In genomic region chr18:59072727-59073421, GRCh38 we compare ENCODE assay signal across 21 cellular contexts.
DNase-seq lines count a peak whose midpoint lies in the region; ATAC-seq, FAIRE-seq and TF ChIP-seq lines count a peak whose summit lies in the region.
"Had no signal": no experiment of that assay in that cellular context is flagged by ENCODE, and none has a peak within 500 bp of the region (broad histone marks: within the 10 kb centered on the region; RNA-seq: fewer than 3 reads in every experiment).

No MANE protein-coding gene starts in this region.

- no peak for DNase-seq in D721Med (ENCODE audit: insufficient read length, low spot score)
- DNase-seq in Karpas-422 = peak; percentile 85
- no peak for DNase-seq in coronary artery (ENCODE audit: low spot score)
- no peak for DNase-seq in HTR-8/SVneo (ENCODE audit: insufficient read length, low spot score)
- no peak for DNase-seq in left cardiac atrium
- DNase-seq in SW480 (ENCODE audit: low spot score) = no peak
- DNase-seq: DMS 273 treated with DMSO at 0.1 percent for 48 hours; H7; mucosa of descending colon; NCI-H1048; NCI-H2171; NK-92 treated with Interleukin-12 subunit alpha and Interleukin-12 subunit beta, amount 100 ng/mL, for 24 hours; pancreas; Right ventricle myocardium superior; substantia nigra had no signal

- no peaks in the 10 kb centered on the region for H3K9me2 ChIP-seq in Karpas-422 (replicated peaks; ENCODE audit: insufficient read depth, low read length)

- no peaks in the 10 kb centered on the region for H3K27me3 ChIP-seq in Karpas-422 (ENCODE audit: low read length)
- H3K27me3 ChIP-seq: ascending aorta, pancreas had no signal

- peak overlapping the region; percentile 56 for H3K4me3 ChIP-seq in Karpas-422 (ENCODE audit: low read length)
- no peak overlapping the region for H3K4me3 ChIP-seq in coronary artery
- H3K4me3 ChIP-seq: ascending aorta, mucosa of descending colon, pancreas, skin epidermis had no signal

- H4K20me1 ChIP-seq in Karpas-422 (ENCODE audit: insufficient read depth, low read depth, low read length) = no peaks in the 10 kb centered on the region

- H3K79me2 ChIP-seq in Karpas-422 (ENCODE audit: low read length) = no peaks in the 10 kb centered on the region

- peak overlapping the region; percentile 84 for H2AFZ ChIP-seq in Karpas-422 (ENCODE audit: low read length)

- ATAC-seq in GM18858 (IDR thresholded peaks at IDR 0.05; ENCODE audit: unreplicated experiment) (peak; percentile 60), HG02610 (IDR thresholded peaks at IDR 0.05; ENCODE audit: unreplicated experiment) (peak; percentile 65), left cardiac atrium (no peak)
- ATAC-seq: mucosa of descending colon, pancreas had no signal

- no peaks in the 10 kb centered on the region for H3K36me3 ChIP-seq in Karpas-422 (ENCODE audit: insufficient read depth, low read length)
- H3K36me3 ChIP-seq: ascending aorta, pancreas had no signal

- peak overlapping the region; percentile 68 for H3K9ac ChIP-seq in Karpas-422 (ENCODE audit: low read length)

- FAIRE-seq in D721Med (lab: Jason Lieb, UNC) = peak; percentile 84
- no peak for FAIRE-seq in HTR-8/SVneo (lab: Jason Lieb, UNC)
- FAIRE-seq: colon, keratinocyte, pancreas had no signal

- TF ChIP-seq CTCF in D721Med (IDR thresholded peaks at IDR 0.05; ENCODE audit: insufficient read depth, missing control alignments) = no peak
- no peak for TF ChIP-seq CTCF in coronary artery (IDR thresholded peaks at IDR 0.05)

- H3K4me2 ChIP-seq in Karpas-422 (ENCODE audit: low read depth, low read length, poor library complexity, severe bottlenecking) = peak overlapping the region; percentile 75

- intact Hi-C loops in left cardiac atrium (cut with DNase I) = loop anchor here in 1 of 2 donors (10.0 kb wide), 1 partner anchor 548 kb away; no protein-coding TSS in a partner anchor

- no peaks in the 10 kb centered on the region for H3K9me3 ChIP-seq in Karpas-422 (ENCODE audit: low read length)
- H3K9me3 ChIP-seq: ascending aorta, mucosa of descending colon, pancreas had no signal

- H3K27ac ChIP-seq in Karpas-422 (ENCODE audit: low read length) (peak overlapping the region; percentile 95), coronary artery (no peak overlapping the region)
- H3K27ac ChIP-seq: ascending aorta, pancreas, skin epidermis had no signal

- H3K4me1 ChIP-seq in Karpas-422 (ENCODE audit: low read length) = peaks cover 35% of the 10 kb centered on the region
- H3K4me1 ChIP-seq: ascending aorta, pancreas had no signal

Comparison
In these comparisons a context has a peak if more than half of its experiments do, and no peak if none do; other contexts are left out.
1. ATAC-seq: peak in GM18858 (single experiment) and HG02610 (single experiment); none in left cardiac atrium (0 of 2).